Comparison of ENCODE assay signal across 15 cellular contexts in the genomic region with DNA sequence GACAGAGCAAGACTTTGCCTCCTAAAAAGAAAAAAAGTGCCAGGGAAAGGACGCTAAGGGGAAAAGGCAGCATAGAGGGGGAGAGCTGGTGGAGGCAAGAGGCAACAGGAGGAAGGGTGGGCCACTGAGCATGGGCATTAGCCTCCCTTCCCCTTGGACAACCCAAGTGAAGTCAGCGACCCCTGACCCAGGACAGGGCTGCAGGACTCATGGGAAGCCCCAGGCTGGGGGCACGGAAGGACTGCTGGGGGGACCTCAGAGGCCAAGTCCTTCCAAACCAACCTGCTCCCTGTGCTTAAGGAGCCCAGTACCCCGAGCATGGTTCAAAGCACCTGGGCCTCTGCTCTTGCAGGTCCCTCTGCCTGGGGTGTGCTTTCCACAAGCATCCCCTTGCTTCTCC. TPM values are rescaled to one million over a fixed set of nuclear protein-coding genes. Genes with fewer than 3 reads are reported as not detected.
DNase-seq lines count a peak whose midpoint lies in the region; ATAC-seq and TF ChIP-seq lines count a peak whose summit lies in the region.
"Had no signal": no experiment of that assay in that cellular context is flagged by ENCODE, and none has a peak within 500 bp of the region (broad histone marks: within the 10 kb centered on the region; RNA-seq: fewer than 3 reads in every experiment).

No MANE protein-coding gene starts in this region.

- H3K27ac ChIP-seq in lower lobe of right lung (peak overlapping the region; percentile 83), SK-N-SH (ENCODE audit: low read depth in 2 of 2, low read length in 1 of 2) (peak overlapping the region in 1 of 2 experiments; percentile 97; a peak in 2 of 4 replicates)
- H3K27ac ChIP-seq: A549 had no signal

- 25% methylated on average over 2 of the region's 4 CpGs for WGBS in SK-N-SH (ENCODE audit: low lambda C conversion rate)

- H3K36me3 ChIP-seq in lower lobe of right lung (no peaks in the 10 kb centered on the region), SK-N-SH (replicated peaks in 1 of 2; ENCODE audit: control insufficient read depth in 1 of 2, insufficient read depth in 2 of 2, low read length in 1 of 2) (no peaks in the 10 kb centered on the region)

- no peak overlapping the region for H3K4me2 ChIP-seq in SK-N-SH
- H3K4me2 ChIP-seq: A549, GM23338 had no signal

- H3K9me3 ChIP-seq in lower lobe of right lung (no peaks in the 10 kb centered on the region), SK-N-SH (no peaks in the 10 kb centered on the region)
- H3K9me3 ChIP-seq: A549 had no signal

- H3K27ac Mint-ChIP-seq in CD14-positive monocyte = peak overlapping the region in 6 of 7 donors; percentile 95 to 99 (median 97)
- peak overlapping the region; percentile 85 for H3K27ac Mint-ChIP-seq in chondrocyte (ENCODE audit: unreplicated experiment)
- H3K27ac Mint-ChIP-seq in stimulated activated effector memory CD8-positive, alpha-beta T cell treated with anti-CD3 and anti-CD28 coated beads, Interleukin-12 subunit alpha, Interleukin-12 subunit beta, amount 100 ng/mL, for 72 hours = peak overlapping the region; percentile 20
- H3K27ac Mint-ChIP-seq: GM23338 had no signal

- POLR2A ChIA-PET in SK-N-SH (lab: Yijun Ruan, JAX) = no interaction called here

- H3K27me3 Mint-ChIP-seq in CD14-positive monocyte (ENCODE audit: low read depth in 3 of 3) (peaks cover 1 to 5% (median 4%) of the 10 kb centered on the region in 3 donors), chondrocyte (ENCODE audit: low read depth) (no peaks in the 10 kb centered on the region)

- peaks cover 90% of the 10 kb centered on the region for H3K4me1 ChIP-seq in lower lobe of right lung
- H3K4me1 ChIP-seq in SK-N-SH (ENCODE audit: control insufficient read depth in 1 of 2, insufficient read depth in 2 of 2, low read depth in 1 of 2, low read length in 1 of 2) = peaks cover 0 to 77% of the 10 kb centered on the region in 2 experiments; a peak in 2 of 4 replicates
- H3K4me1 ChIP-seq: A549 had no signal

- no peak for TF ChIP-seq RAD21 in SK-N-SH (IDR thresholded peaks at IDR 0.05; ENCODE audit: low read length)

- no peak for ATAC-seq in lower lobe of right lung
- ATAC-seq in stimulated activated effector memory CD8-positive, alpha-beta T cell treated with anti-CD3 and anti-CD28 coated beads, Interleukin-12 subunit alpha, Interleukin-12 subunit beta, amount 100 ng/mL, for 72 hours = no peak
- no peak for ATAC-seq in GM21786 (IDR thresholded peaks at IDR 0.05; ENCODE audit: unreplicated experiment)
- ATAC-seq: A549, GM23338 had no signal

- no peaks in the 10 kb centered on the region for H3K79me2 ChIP-seq in SK-N-SH (ENCODE audit: insufficient read depth)

- TF ChIP-seq CTCF in CD14-positive monocyte (IDR thresholded peaks at IDR 0.05) = no peak
- TF ChIP-seq CTCF in chondrocyte (IDR thresholded peaks at IDR 0.05) = no peak
- TF ChIP-seq CTCF in lower lobe of right lung (IDR thresholded peaks at IDR 0.05) = no peak
- TF ChIP-seq CTCF in SK-N-SH (IDR thresholded peaks at IDR 0.05) = no peak

- H3K4me1 Mint-ChIP-seq in CD14-positive monocyte (peaks cover 89% of the 10 kb centered on the region), chondrocyte (ENCODE audit: low read depth) (peaks cover 79% of the 10 kb centered on the region)
- H3K4me1 Mint-ChIP-seq in stimulated activated effector memory CD8-positive, alpha-beta T cell treated with anti-CD3 and anti-CD28 coated beads, Interleukin-12 subunit alpha, Interleukin-12 subunit beta, amount 100 ng/mL, for 72 hours = peaks cover 33% of the 10 kb centered on the region

- peaks cover 9 to 13% of the 10 kb centered on the region in 2 donors for H3K36me3 Mint-ChIP-seq in CD14-positive monocyte
- peaks cover 6% of the 10 kb centered on the region for H3K36me3 Mint-ChIP-seq in chondrocyte (ENCODE audit: low read depth)
- no peaks in the 10 kb centered on the region for H3K36me3 Mint-ChIP-seq in stimulated activated effector memory CD8-positive, alpha-beta T cell treated with anti-CD3 and anti-CD28 coated beads, Interleukin-12 subunit alpha, Interleukin-12 subunit beta, amount 100 ng/mL, for 72 hours

- H3K9ac ChIP-seq in SK-N-SH = no peak overlapping the region

- H4K20me1 ChIP-seq in SK-N-SH (ENCODE audit: insufficient read depth) = no peaks in the 10 kb centered on the region

- H3K27me3 ChIP-seq in lower lobe of right lung (ENCODE audit: low read depth) = no peaks in the 10 kb centered on the region
- no peaks in the 10 kb centered on the region for H3K27me3 ChIP-seq in SK-N-SH (ENCODE audit: insufficient read depth)

- H3K9me2 ChIP-seq in SK-N-SH = no peaks in the 10 kb centered on the region

- DNase-seq in CD14-positive monocyte (ENCODE audit: low spot score) (no peak), chondrocyte (ENCODE audit: low spot score) (no peak), lower lobe of right lung (no peak), GM19240 (ENCODE audit: insufficient read length, low spot score) (no peak), SK-N-SH (no peak), NCI-H2171 (lab: John Stamatoyannopoulos, UW) (no peak)
- DNase-seq in stimulated activated effector memory CD8-positive, alpha-beta T cell treated with anti-CD3 and anti-CD28 coated beads, Interleukin-12 subunit alpha, Interleukin-12 subunit beta, amount 100 ng/mL, for 72 hours (ENCODE audit: low spot score in 2 of 2) = no peak
- DNase-seq: C1 segment of cervical spinal cord, GF-D8, NCI-H1436, NCI-H2029 treated with DMSO at 0.1 percent for 48 hours, NCI-H510A treated with DMSO at 0.1 percent for 48 hours had no signal

- H3K4me3 Mint-ChIP-seq in CD14-positive monocyte (no peak overlapping the region), chondrocyte (ENCODE audit: unreplicated experiment) (no peak overlapping the region)
- H3K4me3 Mint-ChIP-seq in stimulated activated effector memory CD8-positive, alpha-beta T cell treated with anti-CD3 and anti-CD28 coated beads, Interleukin-12 subunit alpha, Interleukin-12 subunit beta, amount 100 ng/mL, for 72 hours = no peak overlapping the region
- H3K4me3 Mint-ChIP-seq: GM23338 had no signal

- H3K4me3 ChIP-seq in lower lobe of right lung = no peak overlapping the region
- H3K4me3 ChIP-seq in SK-N-SH (ENCODE audit: low read depth in 2 of 2, low read length in 1 of 2) = no peak overlapping the region
- H3K4me3 ChIP-seq: A549, GM23338 had no signal

- peaks cover 0 to 3% (median 0%) of the 10 kb centered on the region in 7 donors for H3K9me3 Mint-ChIP-seq in CD14-positive monocyte
- H3K9me3 Mint-ChIP-seq in chondrocyte (ENCODE audit: low read depth) = no peaks in the 10 kb centered on the region
- peaks cover 3% of the 10 kb centered on the region for H3K9me3 Mint-ChIP-seq in stimulated activated effector memory CD8-positive, alpha-beta T cell treated with anti-CD3 and anti-CD28 coated beads, Interleukin-12 subunit alpha, Interleukin-12 subunit beta, amount 100 ng/mL, for 72 hours
- H3K9me3 Mint-ChIP-seq: GM23338 had no signal

- intact Hi-C loops in CD14-positive monocyte (cut with micrococcal nuclease) = loop anchor here (2.0 to 10.0 kb wide), 3 partner anchors 23 to 313 kb away; no protein-coding TSS in a partner anchor
- intact Hi-C loops in lower lobe of right lung (cut with DNase I) = no loop called here

- no peaks in the 10 kb centered on the region for H3F3A ChIP-seq in SK-N-SH (replicated peaks; ENCODE audit: insufficient read depth)

- no peak overlapping the region for H2AFZ ChIP-seq in SK-N-SH (ENCODE audit: low read depth)
- H2AFZ ChIP-seq: GM23338 had no signal

- TF ChIP-seq EP300 in SK-N-SH (IDR thresholded peaks at IDR 0.05; ENCODE audit: borderline replicate concordance in 1 of 2, low read depth in 1 of 2, low read length in 1 of 2) = no peak

- CTCF ChIA-PET in SK-N-SH (lab: Yijun Ruan, JAX) = interaction anchor here (1.0 to 4.4 kb wide), 3 partner anchors 61 to 146 kb away, joined by 3 to 23 read pairs (median 5); no protein-coding TSS in a partner anchor

TF ChIP-seq in SK-N-SH, 30 proteins besides CTCF, POLR2A, EP300 and RAD21:
- no peak for TF ChIP-seq FOXM1 (IDR thresholded peaks at IDR 0.05; ENCODE audit: low read depth)
TF ChIP-seq in SK-N-SH: peak in this region for 0.

RNA-seq across cellular contexts. Expression of a gene that starts 27.5 kb away (rescaled TPM):
- polyA plus RNA-seq in CD14-positive monocyte (1 to 10 TPM; 7.5 to 7.9 TPM), SK-N-SH (2012; rRNA removed) (0.15 and 0.31 TPM in 2 replicates)
- total RNA-seq in chondrocyte (31.2 to 74.3 TPM (median 32.9 TPM) in 3 replicates), lower lobe of right lung (25.6 TPM)
- 0.45 and 0.51 TPM in 2 replicates for polyA plus RNA-seq in SK-N-SH (2012; cell fraction: cytosol; rRNA removed)
- polyA plus RNA-seq in SK-N-SH (2012; cell fraction: nucleus; rRNA removed) = 0.10 and 0.35 TPM in 2 replicates
- polyA plus RNA-seq: A549 had no signal

Comparison
In these comparisons a context has a peak if more than half of its experiments do, and no peak if none do; other contexts are left out.
1. H3K27ac Mint-ChIP-seq: peak in every context shown above with its lines; median percentile 97 in CD14-positive monocyte; 85 in chondrocyte; 20 in stimulated activated effector memory CD8-positive, alpha-beta T cell treated with anti-CD3 and anti-CD28 coated beads, Interleukin-12 subunit alpha, Interleukin-12 subunit beta, amount 100 ng/mL, for 72 hours.